Comparison of ENCODE assay signal across 1 cellular context in the genomic region with DNA sequence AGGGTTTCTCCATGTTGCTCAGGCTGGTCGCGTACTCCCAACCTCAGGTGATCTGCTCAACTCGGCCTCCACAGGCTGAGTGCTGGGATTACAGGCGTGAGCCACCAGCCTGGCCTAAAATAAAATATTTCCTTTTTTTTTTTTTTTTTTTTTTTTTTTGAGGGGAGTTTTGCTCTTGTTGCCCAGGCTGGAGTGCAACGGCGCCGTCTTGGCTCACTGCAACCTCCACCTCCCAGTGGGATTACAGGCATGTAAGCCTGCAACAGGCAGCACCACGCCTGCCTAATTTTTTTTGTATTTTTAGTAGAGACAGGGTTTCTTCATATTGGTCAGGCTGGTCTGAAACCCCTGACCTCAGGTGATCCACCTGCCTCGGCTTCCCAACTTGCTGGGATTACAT.
TF ChIP-seq lines count a peak whose summit lies in the region.

No MANE protein-coding gene starts in this region.

TF ChIP-seq in WTC11, 78 proteins besides CTCF, POLR2A, EP300 and RAD21 (continued from another document):
- TF ChIP-seq, protein P1, sequence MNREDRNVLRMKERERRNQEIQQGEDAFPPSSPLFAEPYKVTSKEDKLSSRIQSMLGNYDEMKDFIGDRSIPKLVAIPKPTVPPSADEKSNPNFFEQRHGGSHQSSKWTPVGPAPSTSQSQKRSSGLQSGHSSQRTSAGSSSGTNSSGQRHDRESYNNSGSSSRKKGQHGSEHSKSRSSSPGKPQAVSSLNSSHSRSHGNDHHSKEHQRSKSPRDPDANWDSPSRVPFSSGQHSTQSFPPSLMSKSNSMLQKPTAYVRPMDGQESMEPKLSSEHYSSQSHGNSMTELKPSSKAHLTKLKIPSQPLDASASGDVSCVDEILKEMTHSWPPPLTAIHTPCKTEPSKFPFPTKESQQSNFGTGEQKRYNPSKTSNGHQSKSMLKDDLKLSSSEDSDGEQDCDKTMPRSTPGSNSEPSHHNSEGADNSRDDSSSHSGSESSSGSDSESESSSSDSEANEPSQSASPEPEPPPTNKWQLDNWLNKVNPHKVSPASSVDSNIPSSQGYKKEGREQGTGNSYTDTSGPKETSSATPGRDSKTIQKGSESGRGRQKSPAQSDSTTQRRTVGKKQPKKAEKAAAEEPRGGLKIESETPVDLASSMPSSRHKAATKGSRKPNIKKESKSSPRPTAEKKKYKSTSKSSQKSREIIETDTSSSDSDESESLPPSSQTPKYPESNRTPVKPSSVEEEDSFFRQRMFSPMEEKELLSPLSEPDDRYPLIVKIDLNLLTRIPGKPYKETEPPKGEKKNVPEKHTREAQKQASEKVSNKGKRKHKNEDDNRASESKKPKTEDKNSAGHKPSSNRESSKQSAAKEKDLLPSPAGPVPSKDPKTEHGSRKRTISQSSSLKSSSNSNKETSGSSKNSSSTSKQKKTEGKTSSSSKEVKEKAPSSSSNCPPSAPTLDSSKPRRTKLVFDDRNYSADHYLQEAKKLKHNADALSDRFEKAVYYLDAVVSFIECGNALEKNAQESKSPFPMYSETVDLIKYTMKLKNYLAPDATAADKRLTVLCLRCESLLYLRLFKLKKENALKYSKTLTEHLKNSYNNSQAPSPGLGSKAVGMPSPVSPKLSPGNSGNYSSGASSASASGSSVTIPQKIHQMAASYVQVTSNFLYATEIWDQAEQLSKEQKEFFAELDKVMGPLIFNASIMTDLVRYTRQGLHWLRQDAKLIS (CRISPR knock-in tag; IDR thresholded peaks at IDR 0.05; ENCODE audit: borderline replicate concordance) = no peak
- TF ChIP-seq ZNF416 (CRISPR knock-in tag; IDR thresholded peaks at IDR 0.05) (no peak), ELF4 (CRISPR knock-in tag; IDR thresholded peaks at IDR 0.05; ENCODE audit: low read depth) (no peak), CREB1 (CRISPR knock-in tag; IDR thresholded peaks at IDR 0.05) (no peak)
- TF ChIP-seq, protein P2, sequence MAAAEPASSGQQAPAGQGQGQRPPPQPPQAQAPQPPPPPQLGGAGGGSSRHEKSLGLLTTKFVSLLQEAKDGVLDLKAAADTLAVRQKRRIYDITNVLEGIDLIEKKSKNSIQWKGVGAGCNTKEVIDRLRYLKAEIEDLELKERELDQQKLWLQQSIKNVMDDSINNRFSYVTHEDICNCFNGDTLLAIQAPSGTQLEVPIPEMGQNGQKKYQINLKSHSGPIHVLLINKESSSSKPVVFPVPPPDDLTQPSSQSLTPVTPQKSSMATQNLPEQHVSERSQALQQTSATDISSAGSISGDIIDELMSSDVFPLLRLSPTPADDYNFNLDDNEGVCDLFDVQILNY (CRISPR knock-in tag; IDR thresholded peaks at IDR 0.05) = no peak
